In genomic region chr10:5565671-5566581, GRCh38 we compare ENCODE assay signal across 11 cellular contexts. TPM values are rescaled to one million over a fixed set of nuclear protein-coding genes. Genes with fewer than 3 reads are reported as not detected.
A peak's percentile ranks its signal among the peaks of the same experiment; 100 is the strongest.
DNase-seq lines count a peak whose midpoint lies in the region; ATAC-seq, FAIRE-seq and TF ChIP-seq lines count a peak whose summit lies in the region.
"Had no signal": no experiment of that assay in that cellular context is flagged by ENCODE, and none has a peak within 500 bp of the region (broad histone marks: within the 10 kb centered on the region; RNA-seq: fewer than 3 reads in every experiment).

No MANE protein-coding gene starts in this region.

- peak overlapping the region; percentile 67 for H3K27ac Mint-ChIP-seq in stimulated activated naive CD8-positive, alpha-beta T cell treated with anti-CD3 and anti-CD28 coated beads, Interleukin-15, Interleukin-2, amounts not matched to agents 100 ng/mL and 50 ng/mL, for 24 hours
- H3K27ac Mint-ChIP-seq in activated CD4-positive, alpha-beta memory T cell treated with anti-CD3 and anti-CD28 coated beads, Interleukin-2, amount 10 ng/mL, durations not matched to agents 7 days and 5 days, result peak overlapping the region; percentile 93
- H3K27ac Mint-ChIP-seq in progenitor cell of endocrine pancreas, result no peak overlapping the region
- H3K27ac Mint-ChIP-seq in activated CD8-positive, alpha-beta T cell treated with anti-CD3 and anti-CD28 coated beads for 36 hours, result no peak overlapping the region

- no peaks in the 10 kb centered on the region for H3K36me3 Mint-ChIP-seq in stimulated activated naive CD8-positive, alpha-beta T cell treated with anti-CD3 and anti-CD28 coated beads, Interleukin-15, Interleukin-2, amounts not matched to agents 100 ng/mL and 50 ng/mL, for 24 hours (ENCODE audit: low read depth)
- H3K36me3 Mint-ChIP-seq in activated CD4-positive, alpha-beta memory T cell treated with anti-CD3 and anti-CD28 coated beads, Interleukin-2, amount 10 ng/mL, durations not matched to agents 7 days and 5 days (ENCODE audit: low read depth), result peaks cover 4% of the 10 kb centered on the region
- no peaks in the 10 kb centered on the region for H3K36me3 Mint-ChIP-seq in progenitor cell of endocrine pancreas (ENCODE audit: insufficient read depth)
- no peaks in the 10 kb centered on the region for H3K36me3 Mint-ChIP-seq in activated CD8-positive, alpha-beta T cell treated with anti-CD3 and anti-CD28 coated beads for 36 hours (ENCODE audit: low read depth)

- H3K27ac ChIP-seq in kidney (ENCODE audit: low read depth in 2 of 2, low read length in 2 of 2), result no peak overlapping the region
- H3K27ac ChIP-seq: adrenal gland had no signal

- intact Hi-C loops in kidney (cut with DNase I), result no loop called here
- intact Hi-C loops in activated CD8-positive, alpha-beta T cell treated with anti-CD3 and anti-CD28 coated beads for 36 hours (cut with micrococcal nuclease), result no loop called here

- peaks cover 5% of the 10 kb centered on the region; the same call in 1 of the 2 replicates for H3K27me3 ChIP-seq in HAP-1 (ENCODE audit: low read depth)
- H3K27me3 ChIP-seq: adrenal gland had no signal

- in situ Hi-C loops in HAP-1 (cut with MboI; ENCODE audit: low sequenced_read_pairs), result no loop called here

- POLR2A ChIA-PET in activated CD4-positive, alpha-beta memory T cell treated with anti-CD3 and anti-CD28 coated beads, Interleukin-2, amount 10 ng/mL, durations not matched to agents 7 days and 5 days (lab: Charles Lee), result interaction anchor here (0.6 to 2.2 kb wide), 4 partner anchors 14 to 190 kb away, joined by 3 to 6 read pairs (median 4); no protein-coding TSS in a partner anchor
- POLR2A ChIA-PET in activated CD8-positive, alpha-beta T cell treated with anti-CD3 and anti-CD28 coated beads for 36 hours (lab: Charles Lee), result interaction anchor here (1.2 kb wide), 1 partner anchor 9 kb away, joined by 3 read pairs; no protein-coding TSS in a partner anchor

- no peaks in the 10 kb centered on the region for H3K36me3 ChIP-seq in kidney (ENCODE audit: control insufficient read depth in 1 of 2, insufficient read depth in 2 of 2, low read length in 2 of 2)
- no peaks in the 10 kb centered on the region for H3K36me3 ChIP-seq in HAP-1 (replicated peaks)
- H3K36me3 ChIP-seq: adrenal gland had no signal

- TF ChIP-seq CTCF in kidney (IDR thresholded peaks at IDR 0.05; ENCODE audit: borderline replicate concordance, extremely low read depth, insufficient read depth) (no peak), progenitor cell of endocrine pancreas (IDR thresholded peaks at IDR 0.05; ENCODE audit: unreplicated experiment) (no peak)
- TF ChIP-seq CTCF in activated CD8-positive, alpha-beta T cell treated with anti-CD3 and anti-CD28 coated beads for 36 hours (IDR thresholded peaks at IDR 0.05), result no peak

- FAIRE-seq in kidney (lab: Jason Lieb, UNC), result no peak

- H3K4me3 Mint-ChIP-seq in stimulated activated naive CD8-positive, alpha-beta T cell treated with anti-CD3 and anti-CD28 coated beads, Interleukin-15, Interleukin-2, amounts not matched to agents 100 ng/mL and 50 ng/mL, for 24 hours, result no peak overlapping the region
- no peak overlapping the region for H3K4me3 Mint-ChIP-seq in activated CD4-positive, alpha-beta memory T cell treated with anti-CD3 and anti-CD28 coated beads, Interleukin-2, amount 10 ng/mL, durations not matched to agents 7 days and 5 days
- no peak overlapping the region for H3K4me3 Mint-ChIP-seq in progenitor cell of endocrine pancreas (ENCODE audit: low read depth)
- no peak overlapping the region for H3K4me3 Mint-ChIP-seq in activated CD8-positive, alpha-beta T cell treated with anti-CD3 and anti-CD28 coated beads for 36 hours

- no peaks in the 10 kb centered on the region for H3K9me3 Mint-ChIP-seq in stimulated activated naive CD8-positive, alpha-beta T cell treated with anti-CD3 and anti-CD28 coated beads, Interleukin-15, Interleukin-2, amounts not matched to agents 100 ng/mL and 50 ng/mL, for 24 hours
- H3K9me3 Mint-ChIP-seq in activated CD4-positive, alpha-beta memory T cell treated with anti-CD3 and anti-CD28 coated beads, Interleukin-2, amount 10 ng/mL, durations not matched to agents 7 days and 5 days, result no peaks in the 10 kb centered on the region
- peaks cover 3% of the 10 kb centered on the region for H3K9me3 Mint-ChIP-seq in progenitor cell of endocrine pancreas (ENCODE audit: low read depth)
- no peaks in the 10 kb centered on the region for H3K9me3 Mint-ChIP-seq in activated CD8-positive, alpha-beta T cell treated with anti-CD3 and anti-CD28 coated beads for 36 hours

- H3K4me1 ChIP-seq in kidney (ENCODE audit: control insufficient read depth in 1 of 2, insufficient read depth in 1 of 2, low read depth in 1 of 2, low read length in 2 of 2) (peaks cover 0 to 11% of the 10 kb centered on the region in 2 donors), HAP-1 (no peaks in the 10 kb centered on the region)
- H3K4me1 ChIP-seq: adrenal gland had no signal

- peaks cover 7% of the 10 kb centered on the region for H3K27me3 Mint-ChIP-seq in stimulated activated naive CD8-positive, alpha-beta T cell treated with anti-CD3 and anti-CD28 coated beads, Interleukin-15, Interleukin-2, amounts not matched to agents 100 ng/mL and 50 ng/mL, for 24 hours
- peaks cover 7% of the 10 kb centered on the region for H3K27me3 Mint-ChIP-seq in activated CD4-positive, alpha-beta memory T cell treated with anti-CD3 and anti-CD28 coated beads, Interleukin-2, amount 10 ng/mL, durations not matched to agents 7 days and 5 days
- H3K27me3 Mint-ChIP-seq in progenitor cell of endocrine pancreas, result peaks cover 32% of the 10 kb centered on the region
- no peaks in the 10 kb centered on the region for H3K27me3 Mint-ChIP-seq in activated CD8-positive, alpha-beta T cell treated with anti-CD3 and anti-CD28 coated beads for 36 hours

- peaks cover 25% of the 10 kb centered on the region for H3K4me1 Mint-ChIP-seq in stimulated activated naive CD8-positive, alpha-beta T cell treated with anti-CD3 and anti-CD28 coated beads, Interleukin-15, Interleukin-2, amounts not matched to agents 100 ng/mL and 50 ng/mL, for 24 hours (ENCODE audit: low read depth)
- H3K4me1 Mint-ChIP-seq in activated CD4-positive, alpha-beta memory T cell treated with anti-CD3 and anti-CD28 coated beads, Interleukin-2, amount 10 ng/mL, durations not matched to agents 7 days and 5 days, result peaks cover 37% of the 10 kb centered on the region
- peaks cover 30% of the 10 kb centered on the region for H3K4me1 Mint-ChIP-seq in progenitor cell of endocrine pancreas (ENCODE audit: low read depth)
- peaks cover 26% of the 10 kb centered on the region for H3K4me1 Mint-ChIP-seq in activated CD8-positive, alpha-beta T cell treated with anti-CD3 and anti-CD28 coated beads for 36 hours (ENCODE audit: low read depth)

- H3K9ac ChIP-seq in kidney (ENCODE audit: low read length in 2 of 2), result no peak overlapping the region

- no peak for DNase-seq in stimulated activated naive CD8-positive, alpha-beta T cell treated with anti-CD3 and anti-CD28 coated beads, Interleukin-15, Interleukin-2, amounts not matched to agents 100 U/mL and 50 U/mL, for 24 hours
- DNase-seq in activated CD4-positive, alpha-beta memory T cell treated with anti-CD3 and anti-CD28 coated beads, Interleukin-2, amount 10 ng/mL, durations not matched to agents 7 days and 5 days, result no peak
- DNase-seq in kidney, result peak; percentile 59
- no peak for DNase-seq in HAP-1 (ENCODE audit: low spot score in 2 of 2)
- no peak for DNase-seq in progenitor cell of endocrine pancreas (ENCODE audit: low spot score, unreplicated experiment)
- DNase-seq in activated CD8-positive, alpha-beta T cell treated with anti-CD3 and anti-CD28 coated beads for 36 hours, result no peak
- DNase-seq: adrenal gland, T-helper 9 cell had no signal

- H3K9me3 ChIP-seq in kidney (ENCODE audit: control insufficient read depth in 1 of 2, low read length in 2 of 2) (no peaks in the 10 kb centered on the region), HAP-1 (no peaks in the 10 kb centered on the region)
- H3K9me3 ChIP-seq: adrenal gland, mucosa of descending colon had no signal

- CTCF ChIA-PET in activated CD4-positive, alpha-beta memory T cell treated with anti-CD3 and anti-CD28 coated beads, Interleukin-2, amount 10 ng/mL, durations not matched to agents 7 days and 5 days (lab: Charles Lee), result interaction anchor here (0.5 to 1.1 kb wide), 3 partner anchors 17 to 751 kb away, joined by 3 read pairs; no protein-coding TSS in a partner anchor
- CTCF ChIA-PET in activated CD8-positive, alpha-beta T cell treated with anti-CD3 and anti-CD28 coated beads for 36 hours (lab: Charles Lee), result interaction anchor here (0.7 kb wide), 1 partner anchor 156 kb away, joined by 3 read pairs; no protein-coding TSS in a partner anchor

- ATAC-seq in stimulated activated naive CD8-positive, alpha-beta T cell treated with anti-CD3 and anti-CD28 coated beads, Interleukin-15, Interleukin-2, amounts not matched to agents 100 U/mL and 50 U/mL, for 24 hours, result no peak
- no peak for ATAC-seq in activated CD8-positive, alpha-beta T cell treated with anti-CD3 and anti-CD28 coated beads for 36 hours
- ATAC-seq in HG02970 (IDR thresholded peaks at IDR 0.05; ENCODE audit: low FRiP score, unreplicated experiment), result no peak
- ATAC-seq: mucosa of descending colon had no signal

- H3K4me3 ChIP-seq in kidney (ENCODE audit: low read length in 2 of 2) (no peak overlapping the region), HAP-1 (no peak overlapping the region)
- H3K4me3 ChIP-seq: adrenal gland, mucosa of descending colon had no signal

RNA-seq across cellular contexts. Expression of gene CALML3, which starts 41.2 kb away (rescaled TPM):
- total RNA-seq in activated CD4-positive, alpha-beta memory T cell treated with anti-CD3 and anti-CD28 coated beads, Interleukin-2, amount 10 ng/mL, durations not matched to agents 7 days and 5 days, result not detected
- total RNA-seq in kidney, result not detected
- polyA plus RNA-seq in kidney (ENCODE audit: insufficient read depth, low read depth, low replicate concordance), result 15.9 TPM
- not detected in 2 replicates for total RNA-seq in progenitor cell of endocrine pancreas
- total RNA-seq in activated CD8-positive, alpha-beta T cell treated with anti-CD3 and anti-CD28 coated beads for 36 hours, result not detected
- total RNA-seq: adrenal gland had no signal

Comparison
In these comparisons a context has a peak if more than half of its experiments do, and no peak if none do; other contexts are left out.
1. H3K27ac Mint-ChIP-seq: peak in stimulated activated naive CD8-positive, alpha-beta T cell treated with anti-CD3 and anti-CD28 coated beads, Interleukin-15, Interleukin-2, amounts not matched to agents 100 ng/mL and 50 ng/mL, for 24 hours (single experiment) and activated CD4-positive, alpha-beta memory T cell treated with anti-CD3 and anti-CD28 coated beads, Interleukin-2, amount 10 ng/mL, durations not matched to agents 7 days and 5 days (single experiment); none in progenitor cell of endocrine pancreas (single experiment) and activated CD8-positive, alpha-beta T cell treated with anti-CD3 and anti-CD28 coated beads for 36 hours (single experiment).